In the genomic region with DNA sequence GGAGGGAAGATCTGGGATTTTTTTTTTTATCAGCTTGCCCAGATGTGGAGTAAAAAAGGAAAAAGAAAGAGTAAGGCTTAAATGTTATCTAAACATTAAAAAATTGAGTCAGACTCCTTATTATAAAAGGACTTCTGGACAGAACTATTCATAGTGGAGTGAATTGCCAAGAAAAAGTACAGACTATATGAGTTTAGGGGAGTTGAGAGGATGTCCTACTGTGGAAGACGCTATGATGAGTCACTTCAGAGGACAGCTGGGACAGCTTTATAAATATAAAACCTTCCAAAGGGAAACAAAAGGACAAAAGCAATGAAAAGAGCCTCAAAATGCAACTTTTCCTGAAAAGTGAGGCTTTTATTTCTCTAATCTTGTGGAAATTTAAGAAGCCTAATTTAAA, we compare ENCODE assay signal across 17 cellular contexts.
DNase-seq lines count a peak whose midpoint lies in the region; TF ChIP-seq lines count a peak whose summit lies in the region.
"Had no signal": no experiment of that assay in that cellular context is flagged by ENCODE, and none has a peak within 500 bp of the region (broad histone marks: within the 10 kb centered on the region; RNA-seq: fewer than 3 reads in every experiment).

No MANE protein-coding gene starts in this region.

- H3K27me3 ChIP-seq in brain microvascular endothelial cell (replicated peaks), result no peaks in the 10 kb centered on the region
- H3K27me3 ChIP-seq: BLaER1 treated with 17β-estradiol and CSF1 and Interleukin-3, amounts not matched to agents 10 nM and 100 nM; MG63 had no signal

- no peaks in the 10 kb centered on the region for H3K9me3 Mint-ChIP-seq in HFFc6

- no peaks in the 10 kb centered on the region for H3K36me3 ChIP-seq in brain microvascular endothelial cell (replicated peaks)
- H3K36me3 ChIP-seq: BLaER1 treated with 17β-estradiol and CSF1 and Interleukin-3, amounts not matched to agents 10 nM and 100 nM; MG63 had no signal

- peaks cover 5% of the 10 kb centered on the region for H3K27me3 Mint-ChIP-seq in HFFc6 (ENCODE audit: insufficient read depth)

- no peak for TF ChIP-seq CTCF in brain microvascular endothelial cell (IDR thresholded peaks at IDR 0.05; ENCODE audit: low read depth, low read length, missing control alignments)
- TF ChIP-seq CTCF in fibroblast of the aortic adventitia (IDR thresholded peaks at IDR 0.05; ENCODE audit: insufficient read depth, low read length), result no peak
- no peak for TF ChIP-seq CTCF in HFFc6 (IDR thresholded peaks at IDR 0.05)

- no peaks in the 10 kb centered on the region for H3K36me3 Mint-ChIP-seq in HFFc6 (ENCODE audit: low read depth)

- H3K4me3 ChIP-seq in brain microvascular endothelial cell (ENCODE audit: low read depth, low read length), result no peak overlapping the region
- no peak overlapping the region for H3K4me3 ChIP-seq in fibroblast of the aortic adventitia (ENCODE audit: low read depth, low read length)
- H3K4me3 ChIP-seq: BLaER1 treated with 17β-estradiol and CSF1 and Interleukin-3, amounts not matched to agents 10 nM and 100 nM; MG63 had no signal

- no peak overlapping the region for H3K4me3 Mint-ChIP-seq in HFFc6

- H3K27ac ChIP-seq in brain microvascular endothelial cell, result no peak overlapping the region
- H3K27ac ChIP-seq: BLaER1 treated with 17β-estradiol and CSF1 and Interleukin-3, amounts not matched to agents 10 nM and 100 nM; KMS-11 had no signal

- H3K4me1 Mint-ChIP-seq in HFFc6 (ENCODE audit: low read depth), result no peaks in the 10 kb centered on the region

- in situ Hi-C loops in brain microvascular endothelial cell (cut with HindIII; ENCODE audit: low pct_ligation_motif_present, low sequenced_read_pairs), result no loop called here

- DNase-seq in LHCN-M2 (ENCODE audit: low read depth), result peak; percentile 90
- DNase-seq in brain microvascular endothelial cell, result peak; percentile 13
- peak; percentile 49 for DNase-seq in fibroblast of the aortic adventitia (ENCODE audit: low read depth)
- DNase-seq in smooth muscle cell of the brain vasculature (ENCODE audit: low read depth, low spot score), result peak; percentile 31
- DNase-seq in HFFc6, result no peak
- DNase-seq in NCI-H446 treated with DMSO at 0.1 percent for 48 hours (lab: John Stamatoyannopoulos, UW), result no peak
- no peak for DNase-seq in kidney glomerular epithelial cell (lab: John Stamatoyannopoulos, UW)
- DNase-seq: MG63; NCI-H1092 treated with DMSO at 0.1 percent for 48 hours; NCI-H1694; NCI-H2107; NCI-H226; NCI-H526 treated with DMSO at 0.1 percent for 48 hours; NK-92 treated with Interleukin-12 subunit alpha and Interleukin-12 subunit beta, amount 100 ng/mL, for 24 hours; PC-3 had no signal

- H3K27ac Mint-ChIP-seq in HFFc6, result no peak overlapping the region

Comparison
In these comparisons a context has a peak if more than half of its experiments do, and no peak if none do; other contexts are left out.
1. DNase-seq: peak in LHCN-M2 (single experiment), brain microvascular endothelial cell (single experiment), fibroblast of the aortic adventitia (single experiment) and smooth muscle cell of the brain vasculature (single experiment); none in HFFc6 (single experiment), NCI-H446 treated with DMSO at 0.1 percent for 48 hours (single experiment) and kidney glomerular epithelial cell (single experiment).